ENCODE assay signal across 8 cellular contexts in the genomic region with DNA sequence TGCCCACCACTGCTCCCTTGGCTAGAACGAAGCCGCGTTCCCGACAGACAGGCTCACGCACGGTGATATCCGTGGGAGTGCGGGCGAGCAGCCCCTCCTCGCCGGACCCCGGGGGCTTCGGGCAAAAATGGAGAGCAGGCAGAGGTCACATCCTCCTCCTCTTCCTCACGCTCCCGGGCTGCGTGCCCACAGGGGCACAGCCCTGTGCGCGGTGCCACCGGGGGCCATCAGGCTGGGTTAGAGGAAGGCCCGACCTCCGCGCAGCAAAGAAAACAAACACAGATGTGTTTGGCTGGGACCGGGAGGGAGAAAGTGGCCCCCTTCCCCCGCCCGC. TPM values are rescaled to one million over a fixed set of nuclear protein-coding genes. Genes with fewer than 3 reads are reported as not detected.
DNase-seq lines count a peak whose midpoint lies in the region; ATAC-seq, FAIRE-seq and TF ChIP-seq lines count a peak whose summit lies in the region.

No MANE protein-coding gene starts in this region.

- DNase-seq in Panc1 (ENCODE audit: low read depth, low spot score) = no peak
- no peak for DNase-seq in foreskin fibroblast
- no peak for DNase-seq in gastrocnemius medialis
- DNase-seq in HTR-8/SVneo (ENCODE audit: insufficient read length, low spot score) = no peak
- DNase-seq in GM03348 (ENCODE audit: low spot score) = no peak

- intact Hi-C loops in Panc1 (cut with micrococcal nuclease; ENCODE audit: unreplicated experiment) (no loop called here), gastrocnemius medialis (cut with DNase I; ENCODE audit: low total_unique reads) (no loop called here)

- no peak for TF ChIP-seq POLR2A in gastrocnemius medialis (IDR thresholded peaks at IDR 0.05)

- no peak overlapping the region for H3K27ac ChIP-seq in Panc1 (ENCODE audit: low read length)
- H3K27ac ChIP-seq in gastrocnemius medialis = peak overlapping the region; percentile 23 to 66 (median 44)

- CTCF ChIA-PET in Panc1 (lab: Charles Lee) = no interaction called here

- H3K4me1 ChIP-seq in Panc1 (ENCODE audit: control insufficient read depth, insufficient read depth, low read length) = no peaks in the 10 kb centered on the region
- peaks cover 0 to 9% of the 10 kb centered on the region in 2 donors for H3K4me1 ChIP-seq in gastrocnemius medialis

- no TSS peak for BruUV-seq in Panc1 (replicated peaks; lab: Mats Ljungman, UMichigan)

- peaks cover 5% of the 10 kb centered on the region for H3K27me3 ChIP-seq in Panc1 (ENCODE audit: control insufficient read depth, insufficient read depth, low read length)
- peaks cover 17 to 23% (median 22%) of the 10 kb centered on the region in 3 donors for H3K27me3 ChIP-seq in gastrocnemius medialis

- POLR2A ChIA-PET in Panc1 (lab: Charles Lee) = no interaction called here

- peak; percentile 22 for ATAC-seq in GM18907 (IDR thresholded peaks at IDR 0.05; ENCODE audit: unreplicated experiment)
- no peak; the same call in 1 of the 2 replicates for ATAC-seq in Panc1
- no peak for ATAC-seq in gastrocnemius medialis
- no peak for ATAC-seq in HG03039 (IDR thresholded peaks at IDR 0.05; ENCODE audit: unreplicated experiment)
- no peak for ATAC-seq in GM18517 (IDR thresholded peaks at IDR 0.05; ENCODE audit: unreplicated experiment)

- H3K36me3 ChIP-seq in Panc1 (ENCODE audit: control insufficient read depth, insufficient read depth, low read length) = no peaks in the 10 kb centered on the region
- no peaks in the 10 kb centered on the region for H3K36me3 ChIP-seq in gastrocnemius medialis

- TF ChIP-seq CTCF in Panc1 (IDR thresholded peaks at IDR 0.05) = no peak
- no peak for TF ChIP-seq CTCF in foreskin fibroblast (IDR thresholded peaks at IDR 0.05; ENCODE audit: low read depth, low read length)
- TF ChIP-seq CTCF in gastrocnemius medialis (IDR thresholded peaks at IDR 0.05 in 4 of 5, conservative IDR thresholded peaks at IDR 0.05 in 1 of 5) = no peak

- H3K4me3 ChIP-seq in Panc1 (ENCODE audit: low read depth in 2 of 2, low read length in 2 of 2) (peak overlapping the region; percentile 41 to 43), foreskin fibroblast (ENCODE audit: low read depth in 1 of 2, low read length in 2 of 2) (peak overlapping the region; percentile 40 to 49), gastrocnemius medialis (peak overlapping the region; percentile 54 to 66 (median 58))

- in situ Hi-C loops in Panc1 (cut with HindIII; ENCODE audit: low pct_unique_long_range_greater_than_20kb, low sequenced_read_pairs) (no loop called here), gastrocnemius medialis (cut with MboI; ENCODE audit: low sequenced_read_pairs in 4 of 4) (no loop called here)

- no peak for FAIRE-seq in HTR-8/SVneo (lab: Jason Lieb, UNC)

- no peaks in the 10 kb centered on the region for H3K9me3 ChIP-seq in Panc1 (ENCODE audit: control insufficient read depth, insufficient read depth, low read depth, low read length)
- H3K9me3 ChIP-seq in gastrocnemius medialis = no peaks in the 10 kb centered on the region

RNA-seq across cellular contexts. Expression of a gene that starts 0.5 kb away (rescaled TPM):
- total RNA-seq in Panc1 (2021; ENCODE audit: unreplicated experiment) (14.5 TPM), gastrocnemius medialis (1 to 10 TPM in 3 of 4 donors, under 1 TPM in 1; 0.76 to 4.1 (median 1.2) TPM)
- 20.0 TPM for polyA plus RNA-seq in Panc1 (2012; ENCODE audit: insufficient read length)

RNA-seq across cellular contexts. Expression of a gene that starts 55.3 kb away (rescaled TPM):
- total RNA-seq in Panc1 (2021; ENCODE audit: unreplicated experiment) (0.15 TPM), gastrocnemius medialis (1 to 10 TPM in 3 of 4 donors, under 1 TPM in 1; 0.63 to 5.9 (median 2.9) TPM)
- polyA plus RNA-seq in Panc1 (2012; ENCODE audit: insufficient read length) = 0.15 TPM
